In genomic region chr6:142698751-142699150, GRCh38 we compare ENCODE assay signal across 1 cellular context.
TF ChIP-seq lines count a peak whose summit lies in the region.

No MANE protein-coding gene starts in this region.

TF ChIP-seq in SK-N-SH, 30 proteins besides CTCF, POLR2A, EP300 and RAD21 (continued from another document):
- no peak for TF ChIP-seq IRF3 (IDR thresholded peaks at IDR 0.05; ENCODE audit: low read depth, low read length)
TF ChIP-seq in SK-N-SH: peak in this region for 0.
